ENCODE assay signal across 8 cellular contexts in the genomic region with DNA sequence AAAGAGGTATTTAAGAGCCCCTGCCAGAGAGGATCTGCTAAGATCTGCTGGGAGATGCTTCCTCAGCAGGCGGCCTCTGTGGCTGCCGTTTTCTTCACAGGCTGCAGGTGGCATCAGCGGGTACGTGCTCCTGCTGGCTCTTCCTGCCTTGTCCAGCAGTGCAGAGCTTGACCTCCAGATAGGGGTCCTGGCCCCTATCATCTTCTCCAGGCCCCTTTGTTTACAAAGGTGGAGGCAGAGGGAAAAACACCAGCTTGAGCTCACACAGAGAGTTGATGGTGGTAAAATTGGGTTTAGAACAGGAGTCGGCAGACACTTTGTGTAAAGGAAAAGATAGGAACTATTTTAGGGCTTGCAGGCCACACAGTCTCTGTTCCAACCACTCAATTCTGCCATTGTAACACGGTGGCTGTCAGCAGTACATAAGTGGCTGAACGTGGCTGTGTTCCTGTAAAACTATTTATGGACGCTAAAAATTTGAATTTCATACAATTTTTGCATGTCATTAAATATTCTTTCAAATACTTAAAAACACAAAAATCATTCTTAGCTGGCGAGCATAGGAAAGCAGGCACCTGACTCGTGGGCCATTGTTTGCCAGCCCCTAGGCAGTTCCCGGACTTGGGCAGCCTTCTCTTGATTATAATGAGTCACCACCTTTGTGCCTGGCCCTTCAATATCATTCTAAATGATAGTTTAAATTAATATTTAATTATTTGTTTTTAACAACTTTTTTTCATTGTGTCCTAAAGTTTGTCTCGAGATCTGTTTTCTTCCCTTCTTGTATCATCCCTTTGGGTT.
DNase-seq lines count a peak whose midpoint lies in the region; ATAC-seq and TF ChIP-seq lines count a peak whose summit lies in the region.
"Had no signal": no experiment of that assay in that cellular context is flagged by ENCODE, and none has a peak within 500 bp of the region (broad histone marks: within the 10 kb centered on the region; RNA-seq: fewer than 3 reads in every experiment).

No MANE protein-coding gene starts in this region.

- no peak overlapping the region for H3K9ac ChIP-seq in neural cell (ENCODE audit: low read length)

- H3K4me3 ChIP-seq in WERI-Rb-1 (ENCODE audit: low read depth, low read length) (no peak overlapping the region), neural cell (ENCODE audit: low read length) (no peak overlapping the region)

- no peaks in the 10 kb centered on the region for H3F3A ChIP-seq in neural cell (ENCODE audit: insufficient read depth, low read length, poor library complexity, severe bottlenecking)

- peak; percentile 69 for TF ChIP-seq RAD21 in neural cell (conservative IDR thresholded peaks at IDR 0.05)

- H2AFZ ChIP-seq in neural cell (ENCODE audit: low read depth, low read length): no peak overlapping the region

- H3K79me2 ChIP-seq in neural cell (replicated peaks; ENCODE audit: insufficient read depth, low read length): no peaks in the 10 kb centered on the region

- peak; percentile 53 for ATAC-seq in GM21528 (IDR thresholded peaks at IDR 0.05; ENCODE audit: low FRiP score, unreplicated experiment)
- ATAC-seq: activated naive CD4-positive, alpha-beta T cell treated with anti-CD3 and anti-CD28 coated beads, Interleukin-2, amount 50 U/mL, for 72 hours had no signal

- no peak overlapping the region for H3K27ac ChIP-seq in WERI-Rb-1
- no peak overlapping the region for H3K27ac ChIP-seq in neural cell (ENCODE audit: low read length)

- no peak overlapping the region for H3K4me2 ChIP-seq in neural cell (ENCODE audit: low read length)

- DNase-seq in GDM1 (lab: John Stamatoyannopoulos, UW) (peak; percentile 52), LoVo (ENCODE audit: low spot score) (peak; percentile 49), WERI-Rb-1 (peak; percentile 62), fibroblast of the conjunctiva (ENCODE audit: low read depth) (peak; percentile 21), COR-L47 (lab: John Stamatoyannopoulos, UW) (no peak)

- TF ChIP-seq CTCF in WERI-Rb-1 (IDR thresholded peaks at IDR 0.05; ENCODE audit: low read depth, low read length) (peak; percentile 91), neural cell (IDR thresholded peaks at IDR 0.05; ENCODE audit: poor library complexity, severe bottlenecking) (peak; percentile 77)

- TF ChIP-seq EP300 in neural cell (conservative IDR thresholded peaks at IDR 0.05; ENCODE audit: poor library complexity, severe bottlenecking): no peak

- H3K9me2 ChIP-seq in neural cell (ENCODE audit: insufficient read depth, low read length): no peaks in the 10 kb centered on the region

- H3K36me3 ChIP-seq in WERI-Rb-1 (peaks cover 3% of the 10 kb centered on the region; the same call in 1 of the 2 replicates), neural cell (ENCODE audit: insufficient read depth, low read length) (no peaks in the 10 kb centered on the region)

- no peaks in the 10 kb centered on the region for H3K9me3 ChIP-seq in WERI-Rb-1 (ENCODE audit: severe bottlenecking)
- H3K9me3 ChIP-seq in neural cell (ENCODE audit: low read length): no peaks in the 10 kb centered on the region

- no peaks in the 10 kb centered on the region for H4K20me1 ChIP-seq in neural cell (ENCODE audit: insufficient read depth)

- no peaks in the 10 kb centered on the region for H3K27me3 ChIP-seq in WERI-Rb-1 (ENCODE audit: insufficient read depth, low read depth, severe bottlenecking)
- H3K27me3 ChIP-seq in neural cell (ENCODE audit: insufficient read depth, low read depth, low read length): no peaks in the 10 kb centered on the region

TF ChIP-seq in neural cell, 6 proteins besides CTCF, POLR2A, EP300 and RAD21:
- no peak for TF ChIP-seq TAF1 (IDR thresholded peaks at IDR 0.05; ENCODE audit: low read depth)
- peak; percentile 88 for TF ChIP-seq SMC3 (conservative IDR thresholded peaks at IDR 0.05; ENCODE audit: poor library complexity)
- no peak for TF ChIP-seq EZH2 (IDR thresholded peaks at IDR 0.05; ENCODE audit: borderline replicate concordance, insufficient read depth, low read length, poor library complexity, severe bottlenecking)
TF ChIP-seq in neural cell: peak in this region for 1.
